6 cellular contexts compared by ENCODE assay signal in the genomic region with DNA sequence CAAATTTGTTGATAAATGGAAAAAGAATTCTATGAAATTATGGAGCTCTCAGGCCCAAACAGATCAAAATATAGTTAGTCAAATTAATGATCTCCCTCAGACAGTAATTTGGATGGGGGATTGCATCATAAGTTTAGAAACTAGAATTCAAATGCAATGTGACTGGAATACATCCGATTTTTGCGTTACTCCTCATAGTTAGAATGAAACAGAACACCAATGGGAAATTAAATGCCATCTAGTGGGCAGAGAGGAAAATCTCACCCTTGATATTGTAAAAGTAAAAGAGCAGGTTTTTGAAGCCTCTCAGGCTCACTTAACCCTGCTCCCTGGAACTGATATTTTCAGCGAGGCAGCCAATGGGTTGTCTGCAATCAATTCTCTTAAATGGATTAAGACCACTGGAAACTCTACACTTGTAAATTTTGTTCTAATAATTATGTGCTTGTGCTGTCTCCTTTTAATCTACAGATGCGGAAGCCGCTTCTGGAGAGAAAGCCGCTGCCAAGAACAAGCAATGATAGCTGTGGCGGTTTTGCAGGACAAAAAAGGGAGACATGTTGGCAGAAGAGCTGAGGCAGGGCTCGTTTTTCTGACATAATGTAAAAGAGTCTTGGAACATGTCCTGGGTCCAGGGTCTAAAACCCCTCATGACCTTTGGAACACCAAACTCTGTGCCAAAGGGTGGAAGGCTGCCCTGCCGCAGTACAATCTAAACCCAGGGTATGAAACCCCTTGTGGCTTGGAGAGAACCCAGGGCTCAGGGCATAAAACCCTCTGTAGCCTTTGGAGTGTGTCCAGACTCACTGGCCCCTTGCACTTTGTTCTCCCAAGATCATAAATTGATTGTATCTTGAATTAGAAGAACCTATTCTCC. TPM values are rescaled to one million over a fixed set of nuclear protein-coding genes. Genes with fewer than 3 reads are reported as not detected.
A peak's percentile ranks its signal among the peaks of the same experiment; 100 is the strongest.
DNase-seq lines count a peak whose midpoint lies in the region; ATAC-seq, FAIRE-seq and TF ChIP-seq lines count a peak whose summit lies in the region.

No MANE protein-coding gene starts in this region.

- H3K4me1 ChIP-seq in HCT116 (ENCODE audit: control insufficient read depth in 1 of 2, insufficient read depth in 2 of 2, low read length in 2 of 2): no peaks in the 10 kb centered on the region
- no peaks in the 10 kb centered on the region for H3K4me1 ChIP-seq in breast epithelium
- H3K4me1 ChIP-seq in prostate gland (replicated peaks): no peaks in the 10 kb centered on the region
- no peaks in the 10 kb centered on the region for H3K4me1 ChIP-seq in vagina

- TF ChIP-seq POLR2A in HCT116 (IDR thresholded peaks at IDR 0.05; ENCODE audit: borderline replicate concordance, extremely low read depth, insufficient read depth, insufficient read length) (no peak), breast epithelium (IDR thresholded peaks at IDR 0.05) (no peak), prostate gland (IDR thresholded peaks at IDR 0.05) (no peak), vagina (IDR thresholded peaks at IDR 0.05) (no peak)

- H3K9me2 ChIP-seq in HCT116 (ENCODE audit: insufficient read depth): no peaks in the 10 kb centered on the region

- intact Hi-C loops in HCT116 (cut with micrococcal nuclease) (loop anchor here (5.0 to 10.0 kb wide), 2 partner anchors 436 to 499 kb away; no protein-coding TSS in a partner anchor), breast epithelium (cut with DNase I; ENCODE audit: low total_unique reads) (no loop called here), prostate gland (cut with DNase I) (no loop called here), vagina (cut with DNase I) (no loop called here)

- no peak overlapping the region for H2AFZ ChIP-seq in HCT116 (ENCODE audit: low read depth, low read length, poor library complexity, severe bottlenecking)

- BruUV-seq in HCT116 (replicated peaks; lab: Mats Ljungman, UMichigan): no TSS peak

- H3K4me3 ChIP-seq in HCT116 (replicated peaks in 1 of 2; ENCODE audit: low read depth in 1 of 2, low read length in 2 of 2): no peak overlapping the region
- H3K4me3 ChIP-seq in breast epithelium: no peak overlapping the region
- H3K4me3 ChIP-seq in prostate gland: no peak overlapping the region
- H3K4me3 ChIP-seq in vagina: no peak overlapping the region

- H3K9me3 ChIP-seq in HCT116 (ENCODE audit: control insufficient read depth in 1 of 2, insufficient read depth in 1 of 2, low read depth in 1 of 2, low read length in 2 of 2) (peaks cover 0 to 3% of the 10 kb centered on the region in 2 experiments; a peak in 1 of 4 replicates), breast epithelium (peaks cover 15 to 68% of the 10 kb centered on the region in 2 donors), prostate gland (no peaks in the 10 kb centered on the region), vagina (peaks cover 13% of the 10 kb centered on the region)

- WGBS in prostate gland: 53% methylated on average over 9 of the region's 9 CpGs

- POLR2A ChIA-PET in HCT116 (lab: Charles Lee): no interaction called here

- FAIRE-seq in A204.1 (lab: Jason Lieb, UNC): peak; percentile 72

- no peak overlapping the region for H3K4me2 ChIP-seq in HCT116 (ENCODE audit: low read length)

- H3K27me3 ChIP-seq in HCT116 (ENCODE audit: insufficient read depth, low read length) (no peaks in the 10 kb centered on the region), breast epithelium (no peaks in the 10 kb centered on the region), prostate gland (replicated peaks; ENCODE audit: insufficient read depth) (no peaks in the 10 kb centered on the region), vagina (no peaks in the 10 kb centered on the region)

- H3K36me3 ChIP-seq in HCT116 (ENCODE audit: control insufficient read depth in 1 of 2, insufficient read depth in 2 of 2, low read length in 2 of 2) (no peaks in the 10 kb centered on the region; a peak in 1 of 4 replicates), breast epithelium (no peaks in the 10 kb centered on the region), prostate gland (no peaks in the 10 kb centered on the region), vagina (peaks cover 0 to 8% of the 10 kb centered on the region in 2 donors)

- CTCF ChIA-PET in HCT116 (lab: Charles Lee): no interaction called here

- DNase-seq in HCT116 (ENCODE audit: low read depth, low spot score) (peak; percentile 4), breast epithelium (ENCODE audit: low spot score in 2 of 2) (no peak), prostate gland (ENCODE audit: low spot score) (no peak), vagina (ENCODE audit: extremely low spot score in 2 of 2) (no peak)
- no peak for DNase-seq in activated naive CD4-positive, alpha-beta T cell treated with Interleukin-2 at 50 U/mL for 16 hours

- no peak overlapping the region for H3K9ac ChIP-seq in HCT116 (ENCODE audit: low read length)

- RAD21 ChIA-PET in HCT116 (lab: Charles Lee; ENCODE audit: low non-redundant PET in 1 of 2, low total read pairs in 2 of 2, uncharacterized antibody in 2 of 2, unreplicated experiment in 2 of 2): no interaction called here

- no peaks in the 10 kb centered on the region for H4K20me1 ChIP-seq in HCT116 (ENCODE audit: insufficient read depth)

- no peak overlapping the region for H3K27ac ChIP-seq in HCT116 (ENCODE audit: low read depth, low read length)
- H3K27ac ChIP-seq in breast epithelium: no peak overlapping the region
- H3K27ac ChIP-seq in prostate gland: no peak overlapping the region
- no peak overlapping the region for H3K27ac ChIP-seq in vagina

- peak; percentile 53; the same call in 1 of the 2 replicates for ATAC-seq in HCT116

- TF ChIP-seq RAD21 in HCT116 (IDR thresholded peaks at IDR 0.05; ENCODE audit: low read depth): peak; percentile 38; the same call in 1 of the 2 replicates

- no peaks in the 10 kb centered on the region for H3K79me2 ChIP-seq in HCT116 (ENCODE audit: insufficient read depth, low read length)

- TF ChIP-seq CTCF in HCT116 (IDR thresholded peaks at IDR 0.05 in 2 of 3, conservative IDR thresholded peaks at IDR 0.05 in 1 of 3; ENCODE audit: borderline replicate concordance in 1 of 3, insufficient read depth in 1 of 3, low read depth in 2 of 3, low read length in 2 of 3): peak; percentile 13 to 48 (median 43); a peak in 4 of 6 replicates
- TF ChIP-seq CTCF in breast epithelium (IDR thresholded peaks at IDR 0.05): peak in 2 of 3 donors; percentile 38 to 44
- peak in 3 of 4 experiments; percentile 24 to 56 (median 45) for TF ChIP-seq CTCF in prostate gland (IDR thresholded peaks at IDR 0.05)
- TF ChIP-seq CTCF in vagina (IDR thresholded peaks at IDR 0.05): no peak

TF ChIP-seq in HCT116, 20 proteins besides CTCF, POLR2A, EP300 and RAD21 (continues in another document):
- TF ChIP-seq ZFX (IDR thresholded peaks at IDR 0.05) (no peak), EZH2phosphoT487 (IDR thresholded peaks at IDR 0.05; ENCODE audit: borderline replicate concordance) (no peak), POLR2AphosphoS5 (IDR thresholded peaks at IDR 0.05; ENCODE audit: low read depth, low read length) (no peak), ZNF274 (IDR thresholded peaks at IDR 0.05; ENCODE audit: low read depth, low read length) (no peak), JUND (IDR thresholded peaks at IDR 0.05) (no peak), ELF1 (IDR thresholded peaks at IDR 0.05; ENCODE audit: borderline replicate concordance, low read depth) (no peak), SIN3A (IDR thresholded peaks at IDR 0.05; ENCODE audit: low read depth) (no peak)
- TF ChIP-seq, protein P1, sequence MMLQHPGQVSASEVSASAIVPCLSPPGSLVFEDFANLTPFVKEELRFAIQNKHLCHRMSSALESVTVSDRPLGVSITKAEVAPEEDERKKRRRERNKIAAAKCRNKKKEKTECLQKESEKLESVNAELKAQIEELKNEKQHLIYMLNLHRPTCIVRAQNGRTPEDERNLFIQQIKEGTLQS (IDR thresholded peaks at IDR 0.05): no peak

RNA-seq across cellular contexts. Expression of a gene that starts 12.9 kb away (rescaled TPM):
- total RNA-seq in HCT116 (2021; ENCODE audit: unreplicated experiment) (6.8 TPM), breast epithelium (10 to 100 TPM; 10.1 to 28.7 (median 14.4) TPM), prostate gland (10 to 100 TPM; 16.5 to 17.0 TPM), vagina (7.9 TPM)
- polyA plus RNA-seq in HCT116 (2012): 2.2 and 2.4 TPM in 2 replicates

RNA-seq across cellular contexts. Expression of a gene that starts 14.7 kb away (rescaled TPM):
- total RNA-seq in HCT116 (2021; ENCODE audit: unreplicated experiment): 2.5 TPM
- 3.5 and 4.4 TPM in 2 replicates for polyA plus RNA-seq in HCT116 (2012)
- total RNA-seq in breast epithelium: 10 to 100 TPM in 2 of 3 donors, 1 to 10 TPM in 1; 4.8 to 26.1 (median 17.0) TPM
- total RNA-seq in prostate gland: 10 to 100 TPM; 12.2 to 31.0 TPM
- total RNA-seq in vagina: 13.3 TPM

RNA-seq across cellular contexts. Expression of a gene that starts 31.7 kb away (rescaled TPM):
- not detected for total RNA-seq in HCT116 (2021; ENCODE audit: unreplicated experiment)
- polyA plus RNA-seq in HCT116 (2012): not detected in 2 replicates
- 1 to 10 TPM; 3.2 to 8.9 (median 5.9) TPM for total RNA-seq in breast epithelium
- 1 to 10 TPM; 3.6 to 9.0 TPM for total RNA-seq in prostate gland
- 3.2 TPM for total RNA-seq in vagina

RNA-seq across cellular contexts. Expression of a gene that starts 44.0 kb away (rescaled TPM):
- total RNA-seq in HCT116 (2021; ENCODE audit: unreplicated experiment) (not detected), breast epithelium (1 to 10 TPM; 4.6 to 7.5 (median 7.3) TPM), prostate gland (1 to 10 TPM; 7.2 to 8.1 TPM), vagina (3.7 TPM)
- not detected in 2 replicates for polyA plus RNA-seq in HCT116 (2012)

RNA-seq across cellular contexts. Expression of a gene that starts 53.9 kb away (rescaled TPM):
- total RNA-seq in HCT116 (2021; ENCODE audit: unreplicated experiment): 25.9 TPM
- polyA plus RNA-seq in HCT116 (2012): 6.5 and 9.4 TPM in 2 replicates
- total RNA-seq in breast epithelium: 10 to 100 TPM; 14.4 to 45.4 (median 35.1) TPM
- total RNA-seq in prostate gland: 10 to 100 TPM; 32.1 to 49.7 TPM
- total RNA-seq in vagina: 17.7 TPM

Comparison
In these comparisons a context has a peak if more than half of its experiments do, and no peak if none do; other contexts are left out.
1. CTCF ChIP-seq: peak in HCT116 (3 of 3), breast epithelium (2 of 3) and prostate gland (3 of 4); none in vagina (0 of 3).